11 cellular contexts compared by ENCODE assay signal in the genomic region with DNA sequence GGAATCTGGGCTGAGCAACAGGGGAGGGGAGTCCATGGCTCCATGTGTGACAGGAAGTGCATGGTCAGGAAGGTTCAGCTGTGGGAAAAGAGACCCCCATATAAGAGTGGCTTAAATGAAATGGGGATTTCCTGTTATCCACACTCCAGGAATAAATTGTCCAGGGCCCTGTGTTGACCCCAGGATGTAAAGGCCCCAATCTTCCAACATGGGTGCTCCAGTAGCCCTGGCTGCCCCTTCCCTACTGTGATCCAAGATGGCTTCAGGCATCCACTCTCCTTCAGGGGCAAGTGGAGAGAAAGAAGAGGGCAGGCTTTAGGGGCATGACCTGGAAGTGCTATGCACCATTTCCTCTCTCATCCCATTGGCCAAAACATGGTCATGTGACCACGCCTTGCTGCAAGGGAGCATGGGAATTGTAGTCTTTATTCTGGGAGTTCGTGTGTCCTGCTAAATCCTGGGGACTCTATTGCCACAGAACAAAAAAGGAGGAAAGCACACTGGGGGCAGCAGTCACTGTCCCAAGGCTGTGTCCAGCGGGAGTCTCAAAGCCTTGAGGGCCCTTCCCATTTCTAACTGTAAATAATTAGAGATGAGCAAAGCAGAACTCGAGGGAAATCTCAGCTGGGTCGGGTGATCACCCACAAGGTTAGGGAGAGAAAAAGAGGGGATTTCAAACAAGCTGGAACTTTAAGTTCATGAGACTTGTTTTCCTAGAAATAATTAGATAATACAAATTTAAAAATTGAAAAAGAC.
DNase-seq lines count a peak whose midpoint lies in the region; ATAC-seq and TF ChIP-seq lines count a peak whose summit lies in the region.
"Had no signal": no experiment of that assay in that cellular context is flagged by ENCODE, and none has a peak within 500 bp of the region (broad histone marks: within the 10 kb centered on the region; RNA-seq: fewer than 3 reads in every experiment).

No MANE protein-coding gene starts in this region.

- H3K36me3 Mint-ChIP-seq in nephron progenitor cell (ENCODE audit: low read depth): no peaks in the 10 kb centered on the region

- no peak overlapping the region for H3K4me3 ChIP-seq in iPS DF 6.9 (ENCODE audit: low read length)

- TF ChIP-seq CTCF in GM10266 (IDR thresholded peaks at IDR 0.05; ENCODE audit: control insufficient read depth, insufficient read depth, low read depth, missing control alignments): no peak
- TF ChIP-seq CTCF in nephron progenitor cell (IDR thresholded peaks at IDR 0.05): no peak

- TF ChIP-seq POLR2A in GM18505 (IDR thresholded peaks at IDR 0.05; ENCODE audit: borderline replicate concordance, extremely low read depth, insufficient read depth, insufficient read length): no peak

- peak; percentile 33 for DNase-seq in COLO829 (ENCODE audit: low spot score)
- peak; percentile 51 for DNase-seq in GM10266 (ENCODE audit: extremely low spot score)
- peak; percentile 92 for DNase-seq in OCI-M1 (lab: John Stamatoyannopoulos, UW)
- DNase-seq in iPS DF 6.9 (ENCODE audit: low read depth, low spot score): peak; percentile 48
- DNase-seq in nephron progenitor cell: no peak
- no peak for DNase-seq in NCI-H2081 treated with DMSO at 0.1 percent for 48 hours (lab: John Stamatoyannopoulos, UW)

- peaks cover 20% of the 10 kb centered on the region for H3K9me3 Mint-ChIP-seq in nephron progenitor cell
- H3K9me3 Mint-ChIP-seq: stimulated activated naive CD8-positive, alpha-beta T cell treated with anti-CD3 and anti-CD28 coated beads, Interleukin-15, Interleukin-2, amounts not matched to agents 100 ng/mL and 50 ng/mL, for 24 hours had no signal

- no CpG with 5 or more reads among the region's 5 CpGs for WGBS in iPS DF 6.9 (ENCODE audit: insufficient coverage, insufficient read length)

- H3K4me1 Mint-ChIP-seq in nephron progenitor cell: peaks cover 14% of the 10 kb centered on the region

- H3K4me1 ChIP-seq in iPS DF 6.9 (ENCODE audit: control insufficient read depth, insufficient read depth, low read length): no peaks in the 10 kb centered on the region; the same call in 1 of the 2 replicates

- H3K27me3 ChIP-seq in iPS DF 6.9 (ENCODE audit: control insufficient read depth, insufficient read depth, low read length): no peaks in the 10 kb centered on the region

- no peak for ATAC-seq in GM18505 (IDR thresholded peaks at IDR 0.05; ENCODE audit: unreplicated experiment)
- no peak for ATAC-seq in GM19397 (IDR thresholded peaks at IDR 0.05; ENCODE audit: unreplicated experiment)
- ATAC-seq: Panc1 had no signal

- no peak overlapping the region for H3K27ac ChIP-seq in iPS DF 6.9 (ENCODE audit: low read length)

- no peaks in the 10 kb centered on the region for H3K9me3 ChIP-seq in iPS DF 6.9 (ENCODE audit: control insufficient read depth, insufficient read depth, low read length)

- no peak overlapping the region for H3K27ac Mint-ChIP-seq in nephron progenitor cell
- H3K27ac Mint-ChIP-seq: dendritic cell treated with granulocyte-macrophage colony-stimulating factor and Interleukin-4, amounts not matched to agents 40 ng/mL and 50 ng/mL, for 4 days; stimulated activated naive CD8-positive, alpha-beta T cell treated with anti-CD3 and anti-CD28 coated beads, Interleukin-15, Interleukin-2, amounts not matched to agents 100 ng/mL and 50 ng/mL, for 24 hours had no signal

- H3K36me3 ChIP-seq in iPS DF 6.9 (ENCODE audit: control insufficient read depth, insufficient read depth, low read length): no peaks in the 10 kb centered on the region

- no peak overlapping the region for H3K4me3 Mint-ChIP-seq in nephron progenitor cell
- H3K4me3 Mint-ChIP-seq: dendritic cell treated with granulocyte-macrophage colony-stimulating factor and Interleukin-4, amounts not matched to agents 40 ng/mL and 50 ng/mL, for 4 days; stimulated activated naive CD8-positive, alpha-beta T cell treated with anti-CD3 and anti-CD28 coated beads, Interleukin-15, Interleukin-2, amounts not matched to agents 100 ng/mL and 50 ng/mL, for 24 hours had no signal

- H3K27me3 Mint-ChIP-seq in nephron progenitor cell (ENCODE audit: low read depth, poor library complexity): peaks cover 15% of the 10 kb centered on the region
- H3K27me3 Mint-ChIP-seq: stimulated activated naive CD8-positive, alpha-beta T cell treated with anti-CD3 and anti-CD28 coated beads, Interleukin-15, Interleukin-2, amounts not matched to agents 100 ng/mL and 50 ng/mL, for 24 hours had no signal

Comparison
In these comparisons a context has a peak if more than half of its experiments do, and no peak if none do; other contexts are left out.
1. DNase-seq: peak in COLO829 (single experiment), GM10266 (single experiment), OCI-M1 (single experiment) and iPS DF 6.9 (single experiment); none in nephron progenitor cell (single experiment) and NCI-H2081 treated with DMSO at 0.1 percent for 48 hours (single experiment).